Comparison of ENCODE assay signal across 24 cellular contexts in the genomic region with DNA sequence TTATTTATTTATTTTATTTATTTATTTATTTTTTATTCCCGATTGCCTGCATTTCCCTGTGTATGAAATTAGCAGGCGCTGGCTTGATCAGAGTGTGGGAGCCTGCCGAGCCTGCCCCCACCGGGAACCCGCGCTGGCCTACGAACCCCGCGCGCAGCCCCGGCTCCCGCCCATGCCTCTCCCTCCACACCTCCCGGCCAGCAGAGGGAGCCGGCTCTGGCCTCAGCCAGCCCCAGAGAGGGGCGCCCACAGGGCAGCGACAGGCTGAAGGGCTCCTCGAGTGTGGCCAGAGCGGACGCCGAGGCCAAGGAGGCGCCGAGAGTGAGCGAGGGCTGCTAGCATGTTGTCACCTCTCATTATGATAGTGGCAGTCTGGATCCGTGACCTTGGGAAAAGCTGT. TPM values are rescaled to one million over a fixed set of nuclear protein-coding genes. Genes with fewer than 3 reads are reported as not detected.
DNase-seq lines count a peak whose midpoint lies in the region; ATAC-seq, FAIRE-seq and TF ChIP-seq lines count a peak whose summit lies in the region.
"Had no signal": no experiment of that assay in that cellular context is flagged by ENCODE, and none has a peak within 500 bp of the region (broad histone marks: within the 10 kb centered on the region; RNA-seq: fewer than 3 reads in every experiment).

No MANE protein-coding gene starts in this region.

- intact Hi-C loops in HepG2 (cut with micrococcal nuclease; ENCODE audit: unreplicated experiment) (no loop called here), right lobe of liver (cut with DNase I) (no loop called here), ascending aorta (cut with DNase I) (no loop called here)

- H3K36me3 ChIP-seq in HepG2 (replicated peaks in 1 of 2; ENCODE audit: control insufficient read depth in 1 of 2, insufficient read depth in 2 of 2, low read length in 2 of 2): no peaks in the 10 kb centered on the region
- H3K36me3 ChIP-seq in right lobe of liver: no peaks in the 10 kb centered on the region
- no peaks in the 10 kb centered on the region for H3K36me3 ChIP-seq in ascending aorta

- no peak for TF ChIP-seq EP300 in HepG2 (IDR thresholded peaks at IDR 0.05; ENCODE audit: low read depth in 2 of 2, low read length in 2 of 2)
- no peak for TF ChIP-seq EP300 in HepG2 (CRISPR knock-in tag; IDR thresholded peaks at IDR 0.05; ENCODE audit: borderline replicate concordance)

- no peaks in the 10 kb centered on the region; the same call in 1 of the 2 replicates for H3K4me1 ChIP-seq in HepG2 (ENCODE audit: insufficient read depth, low read length)
- no peaks in the 10 kb centered on the region for H3K4me1 ChIP-seq in right lobe of liver
- H3K4me1 ChIP-seq in ascending aorta: no peaks in the 10 kb centered on the region

- CTCF ChIA-PET in HepG2 (lab: Yijun Ruan, JAX; ENCODE audit: low intra/inter-chr PET ratio, low total read pairs): no interaction called here

- no peak for ATAC-seq in HepG2
- ATAC-seq in right lobe of liver: no peak
- ATAC-seq in HG03442 (IDR thresholded peaks at IDR 0.05; ENCODE audit: unreplicated experiment): no peak
- ATAC-seq: HCT116, PC-3 had no signal

- in situ Hi-C loops in HepG2 (cut with HindIII; ENCODE audit: extremely low pct_ligation_motif_present, low pct_unique_long_range_greater_than_20kb): no loop called here

- POLR2A ChIA-PET in HepG2 (lab: Yijun Ruan, JAX): no interaction called here

- no peak overlapping the region for H3K4me3 Mint-ChIP-seq in chondrocyte (ENCODE audit: unreplicated experiment)
- H3K4me3 Mint-ChIP-seq: CD14-positive monocyte had no signal

- H3K4me3 ChIP-seq in HepG2 (replicated peaks in 1 of 3; ENCODE audit: insufficient read depth in 1 of 3, low read depth in 2 of 3, low read length in 3 of 3): no peak overlapping the region
- no peak overlapping the region for H3K4me3 ChIP-seq in right lobe of liver
- H3K4me3 ChIP-seq in ascending aorta: no peak overlapping the region
- H3K4me3 ChIP-seq: GM23248 had no signal

- peak; percentile 16; the same call in 1 of the 2 replicates for TF ChIP-seq CTCF in HepG2 (CRISPR knock-in tag; IDR thresholded peaks at IDR 0.05)
- TF ChIP-seq CTCF in right lobe of liver (IDR thresholded peaks at IDR 0.05): no peak
- TF ChIP-seq CTCF in chondrocyte (IDR thresholded peaks at IDR 0.05): peak; percentile 20
- no peak for TF ChIP-seq CTCF in ascending aorta (IDR thresholded peaks at IDR 0.05)

- peaks cover 3 to 11% of the 10 kb centered on the region in 2 experiments; a peak in 3 of 5 replicates for H3K27me3 ChIP-seq in HepG2 (ENCODE audit: control insufficient read depth in 1 of 2, insufficient read depth in 2 of 2, low read length in 2 of 2)
- H3K27me3 ChIP-seq in right lobe of liver: no peaks in the 10 kb centered on the region
- no peaks in the 10 kb centered on the region for H3K27me3 ChIP-seq in ascending aorta

- H3K36me3 Mint-ChIP-seq in chondrocyte (ENCODE audit: low read depth): no peaks in the 10 kb centered on the region
- H3K36me3 Mint-ChIP-seq: CD14-positive monocyte had no signal

- H2AFZ ChIP-seq in HepG2 (ENCODE audit: low read length): no peak overlapping the region
- H2AFZ ChIP-seq: GM23248 had no signal

- H3K27me3 Mint-ChIP-seq in chondrocyte (ENCODE audit: low read depth): peaks cover 7% of the 10 kb centered on the region

- H3K9me3 ChIP-seq in HepG2 (ENCODE audit: low read length) (peaks cover 32% of the 10 kb centered on the region), right lobe of liver (no peaks in the 10 kb centered on the region), ascending aorta (no peaks in the 10 kb centered on the region)

- no peak overlapping the region for H3K4me2 ChIP-seq in HepG2 (ENCODE audit: low read depth, low read length)
- H3K4me2 ChIP-seq: KMS-11 had no signal

- TF ChIP-seq POLR2A in HepG2 (IDR thresholded peaks at IDR 0.05; ENCODE audit: insufficient read depth in 1 of 2, low read depth in 2 of 2, low read length in 2 of 2): no peak
- no peak for TF ChIP-seq POLR2A in right lobe of liver (IDR thresholded peaks at IDR 0.05)

- BruUV-seq in HepG2 (replicated peaks; lab: Mats Ljungman, UMichigan): no TSS peak

- no peaks in the 10 kb centered on the region for H3K4me1 Mint-ChIP-seq in chondrocyte (ENCODE audit: low read depth)

- H3K27ac ChIP-seq in HepG2 (ENCODE audit: extremely low read length, insufficient read depth, low read length): no peak overlapping the region
- H3K27ac ChIP-seq in right lobe of liver: no peak overlapping the region
- H3K27ac ChIP-seq in ascending aorta: no peak overlapping the region
- H3K27ac ChIP-seq: GM23248, HL-60, KMS-11 had no signal

- H3K27ac Mint-ChIP-seq in chondrocyte (ENCODE audit: unreplicated experiment): no peak overlapping the region
- H3K27ac Mint-ChIP-seq: CD14-positive monocyte had no signal

- no peak for FAIRE-seq in HepG2 (lab: Jason Lieb, UNC)
- FAIRE-seq: D721Med had no signal

- DNase-seq in HepG2 (ENCODE audit: low spot score) (no peak), right lobe of liver (no peak), NAMALWA (ENCODE audit: low spot score) (peak; percentile 8), chondrocyte (ENCODE audit: low spot score) (no peak), ascending aorta (ENCODE audit: low spot score in 2 of 2) (no peak), cerebellum (ENCODE audit: low spot score) (no peak), HPDE6-E6E7 (ENCODE audit: extremely low spot score) (no peak)
- DNase-seq: 8988T, AML-193, GM23248, MV-4-11, NCI-H1436, NCI-H187 treated with DMSO at 0.1 percent for 48 hours, NCI-H2107, NCI-H446 treated with DMSO at 0.1 percent for 48 hours, NCI-H526 treated with DMSO at 0.1 percent for 48 hours, PC-3, Right ventricle myocardium superior had no signal

- no peaks in the 10 kb centered on the region for H3K79me2 ChIP-seq in HepG2 (ENCODE audit: insufficient read depth, low read length)

- no peaks in the 10 kb centered on the region for H4K20me1 ChIP-seq in HepG2 (ENCODE audit: insufficient read depth, low read length)

- H3K9ac ChIP-seq in HepG2 (ENCODE audit: insufficient read depth, low read depth, low read length): no peak overlapping the region
- H3K9ac ChIP-seq: GM23248, KMS-11 had no signal

- WGBS in HepG2 (ENCODE audit: low lambda C conversion rate): 87% methylated on average over 24 of the region's 24 CpGs
- WGBS in right lobe of liver (ENCODE audit: insufficient coverage, low coverage, low lambda C conversion rate, missing lambda C conversion rate): 92% methylated on average over 5 of the region's 24 CpGs

- H3K9me3 Mint-ChIP-seq in chondrocyte (ENCODE audit: low read depth): no peaks in the 10 kb centered on the region

- no peak for TF ChIP-seq RAD21 in HepG2 (CRISPR knock-in tag; IDR thresholded peaks at IDR 0.05)

TF ChIP-seq in HepG2, 621 proteins besides CTCF, POLR2A, EP300 and RAD21 (continues in another document):
- TF ChIP-seq ZBTB33 (CRISPR knock-in tag; IDR thresholded peaks at IDR 0.05) (peak; percentile 47; the same call in 1 of the 2 replicates), ZNF414 (CRISPR knock-in tag; IDR thresholded peaks at IDR 0.05) (no peak)

RNA-seq across cellular contexts. Expression of gene RBL2, which starts 13.0 kb away (rescaled TPM):
- 35.3 and 41.2 TPM in 2 replicates for total RNA-seq in HepG2 (2016; rRNA removed; fragmentation: Illumina TruSeq; extraction: Trizol)
- total RNA-seq in HepG2 (2016; cell fraction: cytosol; rRNA removed; fragmentation: Illumina TruSeq; extraction: Trizol; ENCODE audit: low read depth): 15.8 and 17.4 TPM in 2 replicates
- 35.0 and 41.3 TPM in 2 replicates for total RNA-seq in HepG2 (2016; cell fraction: insoluble cytoplasmic fraction; rRNA removed; fragmentation: Illumina TruSeq; extraction: Trizol)
- total RNA-seq in HepG2 (2016; cell fraction: membrane; rRNA removed; fragmentation: Illumina TruSeq; extraction: Trizol): 24.6 and 30.8 TPM in 2 replicates
- 63.6 and 68.6 TPM in 2 replicates for total RNA-seq in HepG2 (2016; cell fraction: nucleus; rRNA removed; fragmentation: Illumina TruSeq; extraction: Trizol)
- 58.6 and 60.9 TPM in 2 replicates for polyA plus RNA-seq in HepG2 (2011; rRNA removed)
- polyA plus RNA-seq in HepG2 (2011; cell fraction: cytosol; rRNA removed): 19.8 and 24.5 TPM in 2 replicates
- 142 and 145 TPM in 2 replicates for polyA plus RNA-seq in HepG2 (2011; cell fraction: nucleus; rRNA removed)
- 30.2 and 36.7 TPM in 2 replicates for polyA plus RNA-seq in HepG2 (2012)
- 1.3 TPM in 2 replicates for polyA plus RNA-seq in HepG2 (2016; cell fraction: cytosol; fragmentation: Illumina TruSeq; extraction: Trizol; ENCODE audit: low read depth)
- 28.7 and 29.8 TPM in 2 replicates for polyA plus RNA-seq in HepG2 (2016; cell fraction: insoluble cytoplasmic fraction; fragmentation: Illumina TruSeq; extraction: Trizol; ENCODE audit: low read depth)
- polyA plus RNA-seq in HepG2 (2016; cell fraction: membrane; fragmentation: Illumina TruSeq; extraction: Trizol; ENCODE audit: low read depth): 6.9 and 7.0 TPM in 2 replicates
- polyA plus RNA-seq in HepG2 (2016; cell fraction: nucleus; fragmentation: Illumina TruSeq; extraction: Trizol; ENCODE audit: insufficient read depth, low read depth): 82.3 and 82.9 TPM in 2 replicates
- 43.8 and 49.7 TPM in 2 replicates for polyA minus RNA-seq in HepG2 (2011; rRNA and poly(A)+ RNA removed; ENCODE audit: low replicate concordance)
- polyA minus RNA-seq in HepG2 (2011; cell fraction: cytosol; rRNA and poly(A)+ RNA removed): 26.5 and 29.1 TPM in 2 replicates
- polyA minus RNA-seq in HepG2 (2011; cell fraction: nucleus; rRNA and poly(A)+ RNA removed): 122 and 132 TPM in 2 replicates
- total RNA-seq in right lobe of liver: 10 to 100 TPM; 26.3 to 63.1 (median 38.8) TPM
- total RNA-seq in chondrocyte: 28.5 to 40.4 TPM (median 29.2 TPM) in 3 replicates
- total RNA-seq in ascending aorta: 64.3 TPM
- total RNA-seq in cerebellum: 106 TPM

Comparison
In these comparisons a context has a peak if more than half of its experiments do, and no peak if none do; other contexts are left out.
1. CTCF ChIP-seq: peak in HepG2 (single experiment) and chondrocyte (single experiment); none in right lobe of liver (0 of 4) and ascending aorta (0 of 3).